2 cellular contexts compared by ENCODE assay signal in the genomic region with DNA sequence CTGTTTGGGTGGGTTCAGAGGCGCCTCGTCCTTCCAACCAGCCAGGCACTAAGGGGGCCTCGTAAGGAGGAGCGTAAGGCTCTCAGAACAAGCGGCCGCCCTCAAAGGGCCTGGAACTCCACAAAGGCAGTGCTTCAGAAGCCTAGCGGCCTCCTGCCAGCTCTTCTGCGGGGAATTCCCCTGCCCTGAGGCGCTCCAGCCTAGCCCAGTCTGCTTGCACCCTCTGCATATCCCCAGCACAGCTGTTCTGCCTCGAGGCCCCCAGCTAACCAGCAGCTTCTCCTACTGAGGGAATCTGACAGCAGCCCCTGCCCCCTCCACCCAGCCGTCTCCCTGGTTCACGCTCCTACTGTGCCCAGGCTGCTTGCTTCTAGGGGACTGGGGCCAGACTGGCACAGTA.
TF ChIP-seq lines count a peak whose summit lies in the region.

No MANE protein-coding gene starts in this region.

TF ChIP-seq in IMR-90, 13 proteins besides CTCF, POLR2A, EP300 and RAD21 (continued from another document):
- TF ChIP-seq, protein P1, sequence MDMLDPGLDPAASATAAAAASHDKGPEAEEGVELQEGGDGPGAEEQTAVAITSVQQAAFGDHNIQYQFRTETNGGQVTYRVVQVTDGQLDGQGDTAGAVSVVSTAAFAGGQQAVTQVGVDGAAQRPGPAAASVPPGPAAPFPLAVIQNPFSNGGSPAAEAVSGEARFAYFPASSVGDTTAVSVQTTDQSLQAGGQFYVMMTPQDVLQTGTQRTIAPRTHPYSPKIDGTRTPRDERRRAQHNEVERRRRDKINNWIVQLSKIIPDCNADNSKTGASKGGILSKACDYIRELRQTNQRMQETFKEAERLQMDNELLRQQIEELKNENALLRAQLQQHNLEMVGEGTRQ (IDR thresholded peaks at IDR 0.05; ENCODE audit: low read depth, low read length), result no peak
- TF ChIP-seq MAFK (IDR thresholded peaks at IDR 0.05; ENCODE audit: low read depth, low read length) (no peak), MAZ (IDR thresholded peaks at IDR 0.05; ENCODE audit: borderline replicate concordance, low read depth, low read length) (no peak), CHD1 (IDR thresholded peaks at IDR 0.05; ENCODE audit: low read depth, low read length) (no peak)
- TF ChIP-seq, protein P2, sequence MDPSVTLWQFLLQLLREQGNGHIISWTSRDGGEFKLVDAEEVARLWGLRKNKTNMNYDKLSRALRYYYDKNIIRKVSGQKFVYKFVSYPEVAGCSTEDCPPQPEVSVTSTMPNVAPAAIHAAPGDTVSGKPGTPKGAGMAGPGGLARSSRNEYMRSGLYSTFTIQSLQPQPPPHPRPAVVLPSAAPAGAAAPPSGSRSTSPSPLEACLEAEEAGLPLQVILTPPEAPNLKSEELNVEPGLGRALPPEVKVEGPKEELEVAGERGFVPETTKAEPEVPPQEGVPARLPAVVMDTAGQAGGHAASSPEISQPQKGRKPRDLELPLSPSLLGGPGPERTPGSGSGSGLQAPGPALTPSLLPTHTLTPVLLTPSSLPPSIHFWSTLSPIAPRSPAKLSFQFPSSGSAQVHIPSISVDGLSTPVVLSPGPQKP (IDR thresholded peaks at IDR 0.05; ENCODE audit: borderline replicate concordance, low read depth, low read length), result no peak
TF ChIP-seq in IMR-90: peak in this region for 0.

TF ChIP-seq in HEK293T, 16 proteins besides CTCF, POLR2A, EP300 and RAD21 (continued from another document):
- TF ChIP-seq, protein P3, sequence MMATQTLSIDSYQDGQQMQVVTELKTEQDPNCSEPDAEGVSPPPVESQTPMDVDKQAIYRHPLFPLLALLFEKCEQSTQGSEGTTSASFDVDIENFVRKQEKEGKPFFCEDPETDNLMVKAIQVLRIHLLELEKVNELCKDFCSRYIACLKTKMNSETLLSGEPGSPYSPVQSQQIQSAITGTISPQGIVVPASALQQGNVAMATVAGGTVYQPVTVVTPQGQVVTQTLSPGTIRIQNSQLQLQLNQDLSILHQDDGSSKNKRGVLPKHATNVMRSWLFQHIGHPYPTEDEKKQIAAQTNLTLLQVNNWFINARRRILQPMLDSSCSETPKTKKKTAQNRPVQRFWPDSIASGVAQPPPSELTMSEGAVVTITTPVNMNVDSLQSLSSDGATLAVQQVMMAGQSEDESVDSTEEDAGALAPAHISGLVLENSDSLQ (IDR thresholded peaks at IDR 0.05), result no peak
- TF ChIP-seq SP1 (IDR thresholded peaks at IDR 0.05) (no peak), FOXM1 (IDR thresholded peaks at IDR 0.05; ENCODE audit: borderline replicate concordance) (no peak), ARNT (IDR thresholded peaks at IDR 0.05) (no peak), NFRKB (IDR thresholded peaks at IDR 0.05) (no peak), ELF4 (IDR thresholded peaks at IDR 0.05) (no peak), SUZ12 (IDR thresholded peaks at IDR 0.05) (no peak), HDGF (IDR thresholded peaks at IDR 0.05; ENCODE audit: borderline replicate concordance) (no peak)
